ENCODE assay signal across 1 cellular context in the genomic region with DNA sequence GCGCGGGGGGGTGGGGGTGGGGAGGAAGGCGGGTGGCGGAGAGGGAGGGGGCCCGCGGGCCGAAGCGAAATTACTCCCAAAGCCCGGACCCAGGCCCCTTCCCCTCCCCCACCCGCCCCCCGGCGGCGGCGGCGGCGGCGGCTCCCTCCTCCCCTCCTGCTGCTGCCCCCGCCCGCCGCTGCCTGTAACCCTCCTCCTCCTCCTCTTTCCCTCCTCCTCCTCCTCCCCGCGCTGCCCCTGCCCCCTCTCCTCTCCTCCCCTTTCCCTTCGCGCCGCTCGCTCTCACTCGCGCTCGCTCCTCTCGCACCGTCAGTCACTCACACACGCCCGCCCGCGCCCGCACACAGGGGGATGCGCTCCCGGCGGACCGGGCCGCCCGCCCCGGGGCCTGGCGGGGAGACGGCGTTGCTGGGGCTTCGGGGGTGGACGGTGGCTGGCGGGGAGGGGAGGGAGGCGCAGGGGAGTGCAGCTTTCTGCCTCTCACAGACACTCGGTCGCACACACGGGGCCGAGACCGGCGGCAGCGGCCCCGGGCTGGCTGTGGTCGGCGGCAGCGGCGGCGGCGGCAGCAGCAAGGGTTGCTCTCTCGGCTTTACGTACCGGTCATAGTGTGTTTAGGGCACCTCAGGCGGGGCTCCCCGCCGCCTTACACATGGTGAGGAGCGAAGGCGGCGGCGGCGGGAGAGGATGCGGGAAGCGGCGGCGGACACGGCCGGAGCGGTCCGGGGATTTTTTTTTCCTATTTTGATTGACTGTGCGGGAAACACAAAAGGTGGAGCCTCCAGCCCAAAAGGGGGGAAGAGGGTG.
TF ChIP-seq lines count a peak whose summit lies in the region.

No MANE protein-coding gene starts in this region.

TF ChIP-seq in HEK293, 187 proteins besides CTCF, POLR2A, EP300 and RAD21 (continued from another document):
- TF ChIP-seq, protein P1, sequence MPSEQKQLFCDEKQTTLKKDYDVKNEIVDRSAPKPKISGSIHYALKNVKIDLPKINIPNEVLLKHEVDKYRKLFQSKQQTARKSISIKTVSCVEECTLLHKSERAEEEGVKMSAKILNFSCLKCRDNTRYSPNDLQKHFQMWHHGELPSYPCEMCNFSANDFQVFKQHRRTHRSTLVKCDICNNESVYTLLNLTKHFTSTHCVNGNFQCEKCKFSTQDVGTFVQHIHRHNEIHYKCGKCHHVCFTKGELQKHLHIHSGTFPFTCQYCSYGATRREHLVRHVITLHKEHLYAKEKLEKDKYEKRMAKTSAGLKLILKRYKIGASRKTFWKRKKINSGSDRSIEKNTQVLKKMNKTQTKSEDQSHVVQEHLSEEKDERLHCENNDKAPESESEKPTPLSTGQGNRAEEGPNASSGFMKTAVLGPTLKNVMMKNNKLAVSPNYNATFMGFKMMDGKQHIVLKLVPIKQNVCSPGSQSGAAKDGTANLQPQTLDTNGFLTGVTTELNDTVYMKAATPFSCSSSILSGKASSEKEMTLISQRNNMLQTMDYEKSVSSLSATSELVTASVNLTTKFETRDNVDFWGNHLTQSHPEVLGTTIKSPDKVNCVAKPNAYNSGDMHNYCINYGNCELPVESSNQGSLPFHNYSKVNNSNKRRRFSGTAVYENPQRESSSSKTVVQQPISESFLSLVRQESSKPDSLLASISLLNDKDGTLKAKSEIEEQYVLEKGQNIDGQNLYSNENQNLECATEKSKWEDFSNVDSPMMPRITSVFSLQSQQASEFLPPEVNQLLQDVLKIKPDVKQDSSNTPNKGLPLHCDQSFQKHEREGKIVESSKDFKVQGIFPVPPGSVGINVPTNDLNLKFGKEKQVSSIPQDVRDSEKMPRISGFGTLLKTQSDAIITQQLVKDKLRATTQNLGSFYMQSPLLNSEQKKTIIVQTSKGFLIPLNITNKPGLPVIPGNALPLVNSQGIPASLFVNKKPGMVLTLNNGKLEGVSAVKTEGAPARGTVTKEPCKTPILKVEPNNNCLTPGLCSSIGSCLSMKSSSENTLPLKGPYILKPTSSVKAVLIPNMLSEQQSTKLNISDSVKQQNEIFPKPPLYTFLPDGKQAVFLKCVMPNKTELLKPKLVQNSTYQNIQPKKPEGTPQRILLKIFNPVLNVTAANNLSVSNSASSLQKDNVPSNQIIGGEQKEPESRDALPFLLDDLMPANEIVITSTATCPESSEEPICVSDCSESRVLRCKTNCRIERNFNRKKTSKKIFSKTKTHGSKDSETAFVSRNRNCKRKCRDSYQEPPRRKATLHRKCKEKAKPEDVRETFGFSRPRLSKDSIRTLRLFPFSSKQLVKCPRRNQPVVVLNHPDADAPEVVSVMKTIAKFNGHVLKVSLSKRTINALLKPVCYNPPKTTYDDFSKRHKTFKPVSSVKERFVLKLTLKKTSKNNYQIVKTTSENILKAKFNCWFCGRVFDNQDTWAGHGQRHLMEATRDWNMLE (tag by site-specific recombination; conservative IDR thresholded peaks at IDR 0.05; ENCODE audit: low read depth): no peak
- no peak for TF ChIP-seq ZNF626 (tag by site-specific recombination; IDR thresholded peaks at IDR 0.05)
- no peak for TF ChIP-seq MYNN (tag by site-specific recombination; IDR thresholded peaks at IDR 0.05; ENCODE audit: borderline replicate concordance)
- peak; percentile 49 for TF ChIP-seq ZBTB8A (tag by site-specific recombination; IDR thresholded peaks at IDR 0.05)
- TF ChIP-seq GLI4 (tag by site-specific recombination; IDR thresholded peaks at IDR 0.05): no peak
- no peak for TF ChIP-seq ZNF677 (tag by site-specific recombination; IDR thresholded peaks at IDR 0.05)
- TF ChIP-seq ZNF311 (tag by site-specific recombination; IDR thresholded peaks at IDR 0.05; ENCODE audit: borderline replicate concordance): no peak
- TF ChIP-seq, protein P2, sequence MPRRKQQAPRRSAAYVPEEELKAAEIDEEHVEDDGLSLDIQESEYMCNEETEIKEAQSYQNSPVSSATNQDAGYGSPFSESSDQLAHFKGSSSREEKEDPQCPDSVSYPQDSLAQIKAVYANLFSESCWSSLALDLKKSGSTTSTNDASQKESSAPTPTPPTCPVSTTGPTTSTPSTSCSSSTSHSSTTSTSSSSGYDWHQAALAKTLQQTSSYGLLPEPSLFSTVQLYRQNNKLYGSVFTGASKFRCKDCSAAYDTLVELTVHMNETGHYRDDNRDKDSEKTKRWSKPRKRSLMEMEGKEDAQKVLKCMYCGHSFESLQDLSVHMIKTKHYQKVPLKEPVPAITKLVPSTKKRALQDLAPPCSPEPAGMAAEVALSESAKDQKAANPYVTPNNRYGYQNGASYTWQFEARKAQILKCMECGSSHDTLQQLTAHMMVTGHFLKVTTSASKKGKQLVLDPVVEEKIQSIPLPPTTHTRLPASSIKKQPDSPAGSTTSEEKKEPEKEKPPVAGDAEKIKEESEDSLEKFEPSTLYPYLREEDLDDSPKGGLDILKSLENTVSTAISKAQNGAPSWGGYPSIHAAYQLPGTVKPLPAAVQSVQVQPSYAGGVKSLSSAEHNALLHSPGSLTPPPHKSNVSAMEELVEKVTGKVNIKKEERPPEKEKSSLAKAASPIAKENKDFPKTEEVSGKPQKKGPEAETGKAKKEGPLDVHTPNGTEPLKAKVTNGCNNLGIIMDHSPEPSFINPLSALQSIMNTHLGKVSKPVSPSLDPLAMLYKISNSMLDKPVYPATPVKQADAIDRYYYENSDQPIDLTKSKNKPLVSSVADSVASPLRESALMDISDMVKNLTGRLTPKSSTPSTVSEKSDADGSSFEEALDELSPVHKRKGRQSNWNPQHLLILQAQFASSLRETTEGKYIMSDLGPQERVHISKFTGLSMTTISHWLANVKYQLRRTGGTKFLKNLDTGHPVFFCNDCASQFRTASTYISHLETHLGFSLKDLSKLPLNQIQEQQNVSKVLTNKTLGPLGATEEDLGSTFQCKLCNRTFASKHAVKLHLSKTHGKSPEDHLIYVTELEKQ (tag by site-specific recombination; IDR thresholded peaks at IDR 0.05; ENCODE audit: borderline replicate concordance): no peak
- no peak for TF ChIP-seq ZNF350 (tag by site-specific recombination; IDR thresholded peaks at IDR 0.05)
- TF ChIP-seq, protein P3, sequence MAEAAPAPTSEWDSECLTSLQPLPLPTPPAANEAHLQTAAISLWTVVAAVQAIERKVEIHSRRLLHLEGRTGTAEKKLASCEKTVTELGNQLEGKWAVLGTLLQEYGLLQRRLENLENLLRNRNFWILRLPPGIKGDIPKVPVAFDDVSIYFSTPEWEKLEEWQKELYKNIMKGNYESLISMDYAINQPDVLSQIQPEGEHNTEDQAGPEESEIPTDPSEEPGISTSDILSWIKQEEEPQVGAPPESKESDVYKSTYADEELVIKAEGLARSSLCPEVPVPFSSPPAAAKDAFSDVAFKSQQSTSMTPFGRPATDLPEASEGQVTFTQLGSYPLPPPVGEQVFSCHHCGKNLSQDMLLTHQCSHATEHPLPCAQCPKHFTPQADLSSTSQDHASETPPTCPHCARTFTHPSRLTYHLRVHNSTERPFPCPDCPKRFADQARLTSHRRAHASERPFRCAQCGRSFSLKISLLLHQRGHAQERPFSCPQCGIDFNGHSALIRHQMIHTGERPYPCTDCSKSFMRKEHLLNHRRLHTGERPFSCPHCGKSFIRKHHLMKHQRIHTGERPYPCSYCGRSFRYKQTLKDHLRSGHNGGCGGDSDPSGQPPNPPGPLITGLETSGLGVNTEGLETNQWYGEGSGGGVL (tag by site-specific recombination; IDR thresholded peaks at IDR 0.05): peak; percentile 94
- TF ChIP-seq, protein P4, sequence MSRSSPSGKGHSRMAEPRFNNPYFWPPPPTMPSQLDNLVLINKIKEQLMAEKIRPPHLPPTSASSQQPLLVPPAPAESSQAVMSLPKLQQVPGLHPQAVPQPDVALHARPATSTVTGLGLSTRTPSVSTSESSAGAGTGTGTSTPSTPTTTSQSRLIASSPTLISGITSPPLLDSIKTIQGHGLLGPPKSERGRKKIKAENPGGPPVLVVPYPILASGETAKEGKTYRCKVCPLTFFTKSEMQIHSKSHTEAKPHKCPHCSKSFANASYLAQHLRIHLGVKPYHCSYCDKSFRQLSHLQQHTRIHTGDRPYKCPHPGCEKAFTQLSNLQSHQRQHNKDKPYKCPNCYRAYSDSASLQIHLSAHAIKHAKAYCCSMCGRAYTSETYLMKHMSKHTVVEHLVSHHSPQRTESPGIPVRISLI (tag by site-specific recombination; IDR thresholded peaks at IDR 0.05): 0 out of 2 replicates have a peak, but pooled peaks have one; percentile 35
- 0 out of 2 replicates have a peak, but pooled peaks have one; percentile 69 for TF ChIP-seq ZEB2 (tag by site-specific recombination; IDR thresholded peaks at IDR 0.05)
- TF ChIP-seq HOXD13 (CRISPR knock-in tag; IDR thresholded peaks at IDR 0.05; ENCODE audit: borderline replicate concordance): no peak
- no peak for TF ChIP-seq ZNF660 (tag by site-specific recombination; IDR thresholded peaks at IDR 0.05)
- peak; percentile 91 for TF ChIP-seq PRDM1 (tag by site-specific recombination; IDR thresholded peaks at IDR 0.05)
- TF ChIP-seq ZNF664 (tag by site-specific recombination; IDR thresholded peaks at IDR 0.05): no peak
- TF ChIP-seq ZNF274 (IDR thresholded peaks at IDR 0.05; ENCODE audit: low read length): no peak
- no peak for TF ChIP-seq ZNF274 (tag by site-specific recombination; IDR thresholded peaks at IDR 0.05; ENCODE audit: borderline replicate concordance)
- no peak for TF ChIP-seq ZNF157 (tag by site-specific recombination; IDR thresholded peaks at IDR 0.05)
- peak; percentile 43; the same call in 1 of the 2 replicates for TF ChIP-seq ZNF76 (tag by site-specific recombination; IDR thresholded peaks at IDR 0.05; ENCODE audit: borderline replicate concordance, low read depth)
- TF ChIP-seq ZFP69B (tag by site-specific recombination; IDR thresholded peaks at IDR 0.05): no peak
- no peak for TF ChIP-seq KLF7 (tag by site-specific recombination; IDR thresholded peaks at IDR 0.05; ENCODE audit: borderline replicate concordance)
- no peak for TF ChIP-seq ZNF10 (tag by site-specific recombination; IDR thresholded peaks at IDR 0.05)
- TF ChIP-seq ZNF174 (tag by site-specific recombination; IDR thresholded peaks at IDR 0.05): no peak
- TF ChIP-seq ZNF114 (tag by site-specific recombination; IDR thresholded peaks at IDR 0.05): no peak
- TF ChIP-seq KLF9 (tag by site-specific recombination; IDR thresholded peaks at IDR 0.05; ENCODE audit: low read depth): peak; percentile 32; the same call in 1 of the 2 replicates
- TF ChIP-seq ZFHX2 (tag by site-specific recombination; conservative IDR thresholded peaks at IDR 0.05): peak; percentile 77
- peak; percentile 31; the same call in 1 of the 2 replicates for TF ChIP-seq ZBTB20 (tag by site-specific recombination; IDR thresholded peaks at IDR 0.05)
- peak; percentile 47 for TF ChIP-seq GLIS2 (tag by site-specific recombination; IDR thresholded peaks at IDR 0.05)
- TF ChIP-seq ZNF202 (tag by site-specific recombination; IDR thresholded peaks at IDR 0.05; ENCODE audit: borderline replicate concordance): peak; percentile 61; the same call in 1 of the 2 replicates
